In the genomic region with DNA sequence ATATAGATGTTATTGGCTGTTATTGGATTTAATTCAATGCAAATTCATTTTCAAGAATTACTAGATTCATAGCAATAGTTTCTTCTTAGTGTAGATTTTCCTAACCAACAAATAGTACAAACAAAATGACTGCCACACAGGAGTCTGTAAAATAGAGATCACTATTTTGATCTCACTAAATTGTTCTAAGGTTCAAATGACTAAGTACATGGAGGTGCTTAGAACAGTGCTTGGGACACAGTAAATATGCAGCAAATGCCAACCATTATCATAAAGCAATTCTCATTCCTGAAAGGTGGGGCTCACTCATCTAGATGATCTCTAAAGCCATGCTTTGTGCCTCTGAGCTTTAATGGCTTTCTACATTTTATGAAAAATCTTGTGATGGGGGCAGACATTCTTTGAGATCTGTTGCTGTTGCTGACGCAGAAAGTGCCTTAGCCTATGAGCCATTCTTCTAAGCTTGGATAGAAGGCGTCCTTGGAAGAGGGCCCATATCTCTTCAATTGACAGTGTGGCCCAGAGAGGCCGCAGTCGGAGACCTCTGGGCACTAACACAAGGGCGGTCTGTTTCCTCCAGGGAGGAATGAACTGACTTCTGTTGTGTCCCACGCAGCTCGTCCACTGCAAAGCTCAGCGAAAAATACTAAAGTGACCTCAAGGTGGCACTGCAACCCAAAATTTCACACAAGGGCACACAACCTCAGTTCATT, we compare ENCODE assay signal across 9 cellular contexts. TPM values are rescaled to one million over a fixed set of nuclear protein-coding genes. Genes with fewer than 3 reads are reported as not detected.
DNase-seq lines count a peak whose midpoint lies in the region; ATAC-seq and TF ChIP-seq lines count a peak whose summit lies in the region.
"Had no signal": no experiment of that assay in that cellular context is flagged by ENCODE, and none has a peak within 500 bp of the region (broad histone marks: within the 10 kb centered on the region; RNA-seq: fewer than 3 reads in every experiment).

No MANE protein-coding gene starts in this region.

- no peaks in the 10 kb centered on the region for H3K9me3 ChIP-seq in mucosa of descending colon

- TF ChIP-seq CTCF in epithelial cell of proximal tubule (conservative IDR thresholded peaks at IDR 0.05; ENCODE audit: low read depth, low read length), result peak; percentile 68
- peak; percentile 32 for TF ChIP-seq CTCF in mucosa of descending colon (IDR thresholded peaks at IDR 0.05)

- no peak overlapping the region for H3K4me3 ChIP-seq in epithelial cell of proximal tubule (ENCODE audit: low read depth, low read length)
- no peak overlapping the region for H3K4me3 ChIP-seq in mucosa of descending colon

- DNase-seq in NCI-H2107 treated with DMSO at 0.1 percent for 48 hours (lab: John Stamatoyannopoulos, UW; ENCODE audit: unreplicated experiment) (peak; percentile 5), NCI-H2107 (lab: John Stamatoyannopoulos, UW) (no peak), NOMO-1 treated with DMSO at 0.1 percent for 48 hours (lab: John Stamatoyannopoulos, UW; ENCODE audit: unreplicated experiment) (peak; percentile 45), activated T-cell treated with anti-CD3 and anti-CD28 coated beads for 24 hours (ENCODE audit: low read depth) (peak; percentile 61), epithelial cell of proximal tubule (ENCODE audit: low read depth) (no peak), mucosa of descending colon (peak in 2 of 3 donors; percentile 52 to 65)
- DNase-seq in stimulated activated CD8-positive, alpha-beta memory T cell treated with anti-CD3 and anti-CD28 coated beads, Interleukin-7, amount 100 ng/mL, for 4 hours (ENCODE audit: low read depth in 2 of 2), result peak; percentile 21 to 42

- ATAC-seq in mucosa of descending colon, result peak; percentile 64
- no peak for ATAC-seq in HG02973 (IDR thresholded peaks at IDR 0.05; ENCODE audit: unreplicated experiment)

- peaks cover 2% of the 10 kb centered on the region for H3K4me1 ChIP-seq in mucosa of descending colon (ENCODE audit: low read depth)

- H3K36me3 ChIP-seq in mucosa of descending colon (ENCODE audit: low read depth), result no peaks in the 10 kb centered on the region

- intact Hi-C loops in mucosa of descending colon (cut with DNase I, micrococcal nuclease), result loop anchor here in 1 of 2 donors (5.0 kb wide), 1 partner anchor 98 kb away; the partner anchor contains the start of gene TLR6

RNA-seq across cellular contexts. Expression of gene TLR10, which starts 23.6 kb away (rescaled TPM):
- total RNA-seq in epithelial cell of proximal tubule (not detected in 2 replicates), mucosa of descending colon (under 1 TPM; 0.17 to 0.46 (median 0.25) TPM)
- total RNA-seq: pulmonary artery endothelial cell had no signal

RNA-seq across cellular contexts. Expression of gene TLR1, which starts 45.4 kb away (rescaled TPM):
- total RNA-seq in epithelial cell of proximal tubule (0.51 and 0.98 TPM in 2 replicates), mucosa of descending colon (1 to 10 TPM; 7.3 to 9.3 (median 7.7) TPM)

Comparison
In these comparisons a context has a peak if more than half of its experiments do, and no peak if none do; other contexts are left out.
1. DNase-seq: peak in NCI-H2107 treated with DMSO at 0.1 percent for 48 hours (single experiment), NOMO-1 treated with DMSO at 0.1 percent for 48 hours (single experiment), activated T-cell treated with anti-CD3 and anti-CD28 coated beads for 24 hours (single experiment), mucosa of descending colon (2 of 3) and stimulated activated CD8-positive, alpha-beta memory T cell treated with anti-CD3 and anti-CD28 coated beads, Interleukin-7, amount 100 ng/mL, for 4 hours (2 of 2); none in NCI-H2107 (single experiment) and epithelial cell of proximal tubule (single experiment).